In the genomic region with DNA sequence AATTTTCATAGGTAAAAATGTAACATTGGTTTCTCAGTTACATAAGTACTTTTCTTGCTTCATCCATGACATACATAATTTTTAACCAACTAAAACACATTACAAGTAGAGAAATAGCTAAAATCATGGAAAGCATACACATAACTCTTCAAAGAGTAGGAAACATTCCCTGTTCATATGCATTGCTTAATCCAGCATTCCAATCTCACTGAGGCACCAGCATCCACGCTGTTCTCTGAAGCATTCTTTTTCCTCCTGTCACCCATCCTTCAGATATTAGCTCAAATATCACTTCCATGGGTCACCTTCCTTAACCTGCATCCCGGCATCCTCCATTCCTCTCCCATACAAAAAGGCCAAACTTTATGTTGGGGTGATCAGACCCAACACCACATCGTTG, we compare ENCODE assay signal across 17 cellular contexts.
"Had no signal": no experiment of that assay in that cellular context is flagged by ENCODE, and none has a peak within 500 bp of the region (broad histone marks: within the 10 kb centered on the region; RNA-seq: fewer than 3 reads in every experiment).

No MANE protein-coding gene starts in this region.

- H3K27ac ChIP-seq: cardiac muscle cell, tibial artery, VCaP had no signal

- H3K36me3 ChIP-seq: cardiac muscle cell had no signal

- H3K27me3 ChIP-seq: cardiac muscle cell, tibial artery had no signal

- ATAC-seq: natural killer cell; stimulated activated effector memory CD8-positive, alpha-beta T cell treated with anti-CD3 and anti-CD28 coated beads, Interleukin-12 subunit alpha, Interleukin-12 subunit beta, amount 100 ng/mL, for 72 hours had no signal

- H3K4me3 ChIP-seq: cardiac muscle cell, tibial artery had no signal

- DNase-seq: activated CD4-positive, alpha-beta T cell treated with anti-CD3 and anti-CD28 coated beads for 1 hour; activated CD4-positive, alpha-beta T cell treated with anti-CD3 and anti-CD28 coated beads, Interleukin-2, amount 50 U/mL, for 4 hours; activated naive CD4-positive, alpha-beta T cell; activated naive CD8-positive, alpha-beta T cell treated with anti-CD3 and anti-CD28 coated beads, Interleukin-2, amount 10 ng/mL, durations not matched to agents 7 days and 5 days; activated T-cell treated with anti-CD3 and anti-CD28 coated beads for 4 hours; aorta; mesenchymal stem cell; natural killer cell; nucleus accumbens; posterior cingulate gyrus; retina; T-helper 1 cell; T1000; tibial artery had no signal

- H3K4me1 ChIP-seq: tibial artery had no signal
